In genomic region chr12:82069931-82070514, GRCh38 we compare ENCODE assay signal across 16 cellular contexts.
A peak's percentile ranks its signal among the peaks of the same experiment; 100 is the strongest.
DNase-seq lines count a peak whose midpoint lies in the region; ATAC-seq, FAIRE-seq and TF ChIP-seq lines count a peak whose summit lies in the region.
"Had no signal": no experiment of that assay in that cellular context is flagged by ENCODE, and none has a peak within 500 bp of the region (broad histone marks: within the 10 kb centered on the region; RNA-seq: fewer than 3 reads in every experiment).

No MANE protein-coding gene starts in this region.

- H3K4me2 ChIP-seq in HepG2 (ENCODE audit: low read depth, low read length) (no peak overlapping the region), K562 (ENCODE audit: insufficient read depth, low read length) (no peak overlapping the region)

- peaks cover 8 to 11% of the 10 kb centered on the region in 2 donors for H3K9me3 Mint-ChIP-seq in natural killer cell

- H2AFZ ChIP-seq in HepG2 (ENCODE audit: low read length), result no peak overlapping the region
- H2AFZ ChIP-seq in K562 (ENCODE audit: low read depth, low read length), result no peak overlapping the region

- BruUV-seq in HepG2 (replicated peaks; lab: Mats Ljungman, UMichigan) (no TSS peak), K562 (replicated peaks; lab: Mats Ljungman, UMichigan) (no TSS peak)

- H3K9ac ChIP-seq in HepG2 (ENCODE audit: insufficient read depth, low read depth, low read length), result no peak overlapping the region
- no peak overlapping the region for H3K9ac ChIP-seq in K562 (ENCODE audit: insufficient read depth in 1 of 2, low read depth in 2 of 2, low read length in 2 of 2)

- H3K79me2 ChIP-seq in HepG2 (ENCODE audit: insufficient read depth, low read length), result no peaks in the 10 kb centered on the region
- H3K79me2 ChIP-seq in K562 (ENCODE audit: control insufficient read depth, insufficient read depth, low read length), result no peaks in the 10 kb centered on the region

- DNase-seq in HepG2 (ENCODE audit: low spot score), result no peak
- no peak for DNase-seq in right lobe of liver
- no peak for DNase-seq in K562 (ENCODE audit: extremely low read depth in 1 of 4, low spot score in 3 of 4)
- peak; percentile 8 for DNase-seq in iPS-NIHi7 (ENCODE audit: extremely low spot score)
- no peak for DNase-seq in COLO668 (lab: John Stamatoyannopoulos, UW; ENCODE audit: unreplicated experiment)
- DNase-seq in natural killer cell, result no peak
- DNase-seq: C1 segment of cervical spinal cord; CD4-positive, alpha-beta T cell; DMS79; Karpas-422 had no signal

- H3K4me3 ChIP-seq in HepG2 (replicated peaks in 1 of 3; ENCODE audit: insufficient read depth in 1 of 3, low read depth in 2 of 3, low read length in 3 of 3) (no peak overlapping the region), right lobe of liver (no peak overlapping the region), K562 (no peak overlapping the region)

- no peak for TF ChIP-seq CTCF in HepG2 (CRISPR knock-in tag; IDR thresholded peaks at IDR 0.05)
- no peak for TF ChIP-seq CTCF in right lobe of liver (IDR thresholded peaks at IDR 0.05)
- no peak for TF ChIP-seq CTCF in K562 (IDR thresholded peaks at IDR 0.05 in 2 of 3, conservative IDR thresholded peaks at IDR 0.05 in 1 of 3; ENCODE audit: insufficient read depth in 2 of 3, low read depth in 1 of 3, low read length in 3 of 3)
- TF ChIP-seq CTCF in natural killer cell (IDR thresholded peaks at IDR 0.05), result no peak

- H3K27me3 ChIP-seq in HepG2 (ENCODE audit: control insufficient read depth in 1 of 2, insufficient read depth in 2 of 2, low read length in 2 of 2) (no peaks in the 10 kb centered on the region), right lobe of liver (no peaks in the 10 kb centered on the region), K562 (ENCODE audit: control insufficient read depth in 2 of 2, insufficient read depth in 2 of 2, low read length in 2 of 2) (no peaks in the 10 kb centered on the region)

- CTCF ChIA-PET in HepG2 (lab: Yijun Ruan, JAX; ENCODE audit: low intra/inter-chr PET ratio, low total read pairs) (no interaction called here), K562 (lab: Yijun Ruan, JAX; ENCODE audit: low intra/inter-chr PET ratio) (no interaction called here)

- no peak overlapping the region for H3K27ac Mint-ChIP-seq in natural killer cell
- H3K27ac Mint-ChIP-seq: B cell; CD4-positive, alpha-beta T cell had no signal

- no peaks in the 10 kb centered on the region for H3K36me3 Mint-ChIP-seq in natural killer cell

- TF ChIP-seq RAD21 in HepG2 (CRISPR knock-in tag; IDR thresholded peaks at IDR 0.05) (no peak), K562 (CRISPR knock-in tag; conservative IDR thresholded peaks at IDR 0.05 in 1 of 2, IDR thresholded peaks at IDR 0.05 in 1 of 2) (no peak)

- H3K27me3 Mint-ChIP-seq in natural killer cell (ENCODE audit: low read depth in 2 of 2), result no peaks in the 10 kb centered on the region
- H3K27me3 Mint-ChIP-seq: B cell; CD4-positive, alpha-beta T cell had no signal

- TF ChIP-seq EP300 in HepG2 (IDR thresholded peaks at IDR 0.05; ENCODE audit: low read depth in 2 of 2, low read length in 2 of 2), result no peak
- no peak for TF ChIP-seq EP300 in HepG2 (CRISPR knock-in tag; IDR thresholded peaks at IDR 0.05; ENCODE audit: borderline replicate concordance)
- no peak for TF ChIP-seq EP300 in K562 (IDR thresholded peaks at IDR 0.05; ENCODE audit: low read length)

- H3K4me1 ChIP-seq in HepG2 (ENCODE audit: insufficient read depth, low read length), result no peaks in the 10 kb centered on the region
- H3K4me1 ChIP-seq in right lobe of liver, result no peaks in the 10 kb centered on the region
- no peaks in the 10 kb centered on the region for H3K4me1 ChIP-seq in K562 (replicated peaks in 1 of 2; ENCODE audit: control insufficient read depth in 2 of 2, insufficient read depth in 2 of 2, low read length in 2 of 2)

- POLR2A ChIA-PET in HepG2 (lab: Yijun Ruan, JAX) (no interaction called here), K562 (lab: Yijun Ruan, JAX) (no interaction called here)

- no peaks in the 10 kb centered on the region for H3K36me3 ChIP-seq in HepG2 (replicated peaks in 1 of 2; ENCODE audit: control insufficient read depth in 1 of 2, insufficient read depth in 2 of 2, low read length in 2 of 2)
- H3K36me3 ChIP-seq in right lobe of liver, result no peaks in the 10 kb centered on the region
- no peaks in the 10 kb centered on the region for H3K36me3 ChIP-seq in K562 (ENCODE audit: control insufficient read depth, insufficient read depth, low read length)

- H4K20me1 ChIP-seq in HepG2 (ENCODE audit: insufficient read depth, low read length), result no peaks in the 10 kb centered on the region
- H4K20me1 ChIP-seq in K562 (replicated peaks; ENCODE audit: control insufficient read depth, insufficient read depth, low read length), result no peaks in the 10 kb centered on the region

- 0% methylated on average over 2 of the region's 2 CpGs for WGBS in HepG2 (ENCODE audit: low lambda C conversion rate)
- 33% methylated on average over 1 of the region's 2 CpGs for WGBS in right lobe of liver (ENCODE audit: insufficient coverage, low coverage, low lambda C conversion rate, missing lambda C conversion rate)
- 8% methylated on average over 2 of the region's 2 CpGs for WGBS in K562 (ENCODE audit: insufficient coverage, low coverage, missing lambda C conversion rate)

- no peak for FAIRE-seq in HepG2 (lab: Jason Lieb, UNC)
- FAIRE-seq in K562 (lab: Jason Lieb, UNC), result no peak
- FAIRE-seq: G401.6, GM12891 had no signal

- TF ChIP-seq POLR2A in HepG2 (IDR thresholded peaks at IDR 0.05; ENCODE audit: insufficient read depth in 1 of 2, low read depth in 2 of 2, low read length in 2 of 2) (no peak), right lobe of liver (IDR thresholded peaks at IDR 0.05) (no peak), K562 (conservative IDR thresholded peaks at IDR 0.05) (no peak)

- in situ Hi-C loops in HepG2 (cut with HindIII; ENCODE audit: extremely low pct_ligation_motif_present, low pct_unique_long_range_greater_than_20kb) (no loop called here), K562 (cut with MboI) (no loop called here)

- H3K9me1 ChIP-seq in K562 (ENCODE audit: control insufficient read depth, insufficient read depth, low read length), result no peaks in the 10 kb centered on the region

- ATAC-seq in HepG2 (no peak), right lobe of liver (no peak), K562 (no peak), GM21737 (IDR thresholded peaks at IDR 0.05; ENCODE audit: unreplicated experiment) (no peak), natural killer cell (no peak)
- ATAC-seq: HCT116 had no signal

- H3K27ac ChIP-seq in HepG2 (ENCODE audit: extremely low read length, insufficient read depth, low read length) (no peak overlapping the region), right lobe of liver (no peak overlapping the region), K562 (ENCODE audit: extremely low read depth, low read depth, low read length) (no peak overlapping the region)
- H3K27ac ChIP-seq: 22Rv1 had no signal

- H3K4me1 Mint-ChIP-seq in natural killer cell, result no peaks in the 10 kb centered on the region
- H3K4me1 Mint-ChIP-seq: B cell had no signal

- H3K4me3 Mint-ChIP-seq in natural killer cell, result no peak overlapping the region
- H3K4me3 Mint-ChIP-seq: B cell; CD4-positive, alpha-beta T cell had no signal

- H3K9me3 ChIP-seq in HepG2 (ENCODE audit: low read length), result peaks cover 54% of the 10 kb centered on the region
- H3K9me3 ChIP-seq in right lobe of liver, result no peaks in the 10 kb centered on the region
- 0 out of 2 replicates have a peak, but pooled peaks cover 1% of the 10 kb centered on the region for H3K9me3 ChIP-seq in K562 (replicated peaks; ENCODE audit: control insufficient read depth, insufficient read depth, low read depth, low read length)

- intact Hi-C loops in HepG2 (cut with micrococcal nuclease; ENCODE audit: unreplicated experiment) (no loop called here), right lobe of liver (cut with DNase I) (no loop called here), K562 (cut with micrococcal nuclease) (no loop called here), natural killer cell (cut with micrococcal nuclease) (no loop called here)

TF ChIP-seq in HepG2, 621 proteins besides CTCF, POLR2A, EP300 and RAD21 (continues in another document):
- TF ChIP-seq ESRRA (CRISPR knock-in tag; IDR thresholded peaks at IDR 0.05; ENCODE audit: low read depth) (no peak), STAG1 (CRISPR knock-in tag; IDR thresholded peaks at IDR 0.05) (no peak), MAFK (conservative IDR thresholded peaks at IDR 0.05 in 1 of 2, IDR thresholded peaks at IDR 0.05 in 1 of 2; ENCODE audit: low read length in 2 of 2) (peak; percentile 69 to 90; a peak in 3 of 4 replicates), HNF4G (IDR thresholded peaks at IDR 0.05; ENCODE audit: borderline replicate concordance, low read depth, low read length) (no peak), HNF4G (CRISPR knock-in tag; IDR thresholded peaks at IDR 0.05; ENCODE audit: borderline replicate concordance, low read depth) (no peak), ZNF772 (CRISPR knock-in tag; IDR thresholded peaks at IDR 0.05) (no peak), SRY (CRISPR knock-in tag; IDR thresholded peaks at IDR 0.05) (no peak), MAFG (CRISPR knock-in tag; IDR thresholded peaks at IDR 0.05) (no peak), MAFF (IDR thresholded peaks at IDR 0.05; ENCODE audit: low read depth, low read length) (peak; percentile 87)

TF ChIP-seq in K562, 482 proteins besides CTCF, POLR2A, EP300 and RAD21:
- peak; percentile 47; the same call in 1 of the 2 replicates for TF ChIP-seq C11orf30 (IDR thresholded peaks at IDR 0.05; ENCODE audit: low read depth)
- peak; percentile 63 for TF ChIP-seq MAFG (tag; conservative IDR thresholded peaks at IDR 0.05)
- peak; percentile 48 for TF ChIP-seq MAFF (IDR thresholded peaks at IDR 0.05; ENCODE audit: low read length)
- no peak for TF ChIP-seq FOXM1 (IDR thresholded peaks at IDR 0.05; ENCODE audit: low read depth)
- no peak for TF ChIP-seq FOXM1 (CRISPR knock-in tag; IDR thresholded peaks at IDR 0.05; ENCODE audit: low read depth)
- TF ChIP-seq ATF3 (IDR thresholded peaks at IDR 0.05), result no peak
- TF ChIP-seq ATF3 (CRISPR knock-in tag; conservative IDR thresholded peaks at IDR 0.05), result no peak
- peak; percentile 55; the same call in 1 of the 2 replicates for TF ChIP-seq ZNF316 (IDR thresholded peaks at IDR 0.05)
- TF ChIP-seq MAFK (IDR thresholded peaks at IDR 0.05; ENCODE audit: low read length), result peak; percentile 60; the same call in 1 of the 2 replicates

Comparison
In these comparisons a context has a peak if more than half of its experiments do, and no peak if none do; other contexts are left out.
1. Of the 241 proteins assayed by ChIP-seq in both HepG2 and K562: peak only in HepG2: none; only in K562: MAFG; in both: MAFF and MAFK; in neither: 238.